1 cellular context compared by ENCODE assay signal in the genomic region with DNA sequence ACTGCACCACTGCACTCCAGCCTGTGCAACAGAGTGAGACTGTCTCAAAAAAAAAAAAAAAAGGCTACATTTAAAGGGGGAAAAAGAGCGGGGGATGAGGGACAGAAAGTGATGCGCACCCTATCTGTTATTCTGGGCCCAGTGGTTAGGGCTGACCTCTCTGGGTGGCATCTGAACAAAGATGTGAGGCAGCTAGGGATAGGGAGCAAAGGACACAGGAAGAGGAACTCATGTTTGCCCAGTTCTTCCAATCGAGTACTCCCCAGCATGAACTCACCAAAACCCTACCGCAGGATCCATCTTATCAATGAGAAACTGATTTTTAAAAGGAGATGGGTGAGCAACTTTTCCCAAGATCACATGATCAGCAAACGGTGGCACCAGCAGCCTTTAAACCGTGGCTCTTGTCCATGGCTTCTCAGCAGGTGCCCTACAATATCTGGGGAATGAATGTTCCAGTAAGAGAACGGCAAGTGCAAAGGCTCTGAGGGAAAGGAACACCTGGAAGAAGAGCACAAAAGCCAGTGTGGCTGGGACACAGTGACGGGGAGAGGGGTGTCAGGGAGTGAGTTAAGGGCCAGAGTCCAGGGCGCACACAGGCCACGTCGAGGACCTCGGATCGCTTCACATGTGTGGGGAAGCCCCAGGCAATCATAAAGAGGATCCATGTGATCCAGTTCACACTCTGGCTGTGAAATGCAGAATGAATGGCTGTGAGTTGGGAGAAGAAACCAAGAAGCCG.
TF ChIP-seq lines count a peak whose summit lies in the region.

No MANE protein-coding gene starts in this region.

TF ChIP-seq in IMR-90, 13 proteins besides CTCF, POLR2A, EP300 and RAD21:
- TF ChIP-seq CEBPB (IDR thresholded peaks at IDR 0.05; ENCODE audit: low read depth, low read length), result no peak
- TF ChIP-seq RFX5 (IDR thresholded peaks at IDR 0.05; ENCODE audit: low read depth, low read length), result no peak
- TF ChIP-seq ELK1 (IDR thresholded peaks at IDR 0.05; ENCODE audit: borderline replicate concordance, low read depth, low read length), result no peak
- TF ChIP-seq SMC3 (IDR thresholded peaks at IDR 0.05; ENCODE audit: low read depth, low read length), result no peak
- no peak for TF ChIP-seq USF2 (IDR thresholded peaks at IDR 0.05; ENCODE audit: low read depth, low read length)
- no peak for TF ChIP-seq BHLHE40 (IDR thresholded peaks at IDR 0.05; ENCODE audit: low read depth, low read length)
- TF ChIP-seq MAFK (IDR thresholded peaks at IDR 0.05; ENCODE audit: low read depth, low read length), result no peak
- TF ChIP-seq NFE2L2 (IDR thresholded peaks at IDR 0.05; ENCODE audit: low read depth, low read length), result no peak
- no peak for TF ChIP-seq MAZ (IDR thresholded peaks at IDR 0.05; ENCODE audit: borderline replicate concordance, low read depth, low read length)
